Comparison of ENCODE assay signal across 13 cellular contexts in genomic region chr17:81436294-81436849, GRCh38. TPM values are rescaled to one million over a fixed set of nuclear protein-coding genes. Genes with fewer than 3 reads are reported as not detected.
A peak's percentile ranks its signal among the peaks of the same experiment; 100 is the strongest.
DNase-seq lines count a peak whose midpoint lies in the region; TF ChIP-seq lines count a peak whose summit lies in the region.
"Had no signal": no experiment of that assay in that cellular context is flagged by ENCODE, and none has a peak within 500 bp of the region (broad histone marks: within the 10 kb centered on the region; RNA-seq: fewer than 3 reads in every experiment).

No MANE protein-coding gene starts in this region.

- H3K4me3 ChIP-seq in NT2/D1 (ENCODE audit: insufficient read length, low read depth) (no peak overlapping the region), esophagus squamous epithelium (no peak overlapping the region), urinary bladder (ENCODE audit: low read depth, low read length) (no peak overlapping the region)

- no peaks in the 10 kb centered on the region for H3K9me3 ChIP-seq in NT2/D1 (ENCODE audit: insufficient read depth, low read length)
- no peaks in the 10 kb centered on the region for H3K9me3 ChIP-seq in esophagus squamous epithelium

- peak overlapping the region in 1 of 3 experiments; percentile 31 for H3K4me3 Mint-ChIP-seq in nephron
- no peak overlapping the region for H3K4me3 Mint-ChIP-seq in chondrocyte (ENCODE audit: unreplicated experiment)
- H3K4me3 Mint-ChIP-seq: HFFc6; natural killer cell treated with Interleukin-12 subunit alpha and Interleukin-12 subunit beta and Interleukin-15 and Interleukin-18, amount 100 ng/mL, for 72 hours had no signal

- no peaks in the 10 kb centered on the region for H3K36me3 ChIP-seq in NT2/D1 (ENCODE audit: insufficient read depth, insufficient read length, low read length)
- no peaks in the 10 kb centered on the region for H3K36me3 ChIP-seq in esophagus squamous epithelium
- no peaks in the 10 kb centered on the region for H3K36me3 ChIP-seq in urinary bladder (ENCODE audit: insufficient read depth)

- H3K4me1 ChIP-seq in NT2/D1 (ENCODE audit: insufficient read depth, insufficient read length) = peaks cover 41% of the 10 kb centered on the region
- peaks cover 0 to 51% (median 35%) of the 10 kb centered on the region in 3 donors for H3K4me1 ChIP-seq in esophagus squamous epithelium
- H3K4me1 ChIP-seq in urinary bladder (ENCODE audit: insufficient read depth) = no peaks in the 10 kb centered on the region

- intact Hi-C loops in esophagus squamous epithelium (cut with DNase I) = no loop called here

- TF ChIP-seq CTCF in esophagus squamous epithelium (IDR thresholded peaks at IDR 0.05) = no peak
- no peak for TF ChIP-seq CTCF in nephron (IDR thresholded peaks at IDR 0.05; ENCODE audit: unreplicated experiment in 3 of 3)
- TF ChIP-seq CTCF in chondrocyte (IDR thresholded peaks at IDR 0.05) = no peak

- DNase-seq in NT2/D1 (ENCODE audit: low read depth, low spot score) = no peak
- DNase-seq in esophagus squamous epithelium (lab: John Stamatoyannopoulos, UW) = no peak
- DNase-seq in chondrocyte (ENCODE audit: low spot score) = no peak
- DNase-seq in A172 (ENCODE audit: low spot score) = no peak
- no peak for DNase-seq in activated CD4-positive, alpha-beta T cell treated with anti-CD3 and anti-CD28 coated beads, Interleukin-2, amount 50 U/mL, for 4 hours
- DNase-seq: anterior cingulate cortex, DMS153, HFFc6, KG1, NCI-H2171 had no signal

- H3K27ac ChIP-seq in esophagus squamous epithelium (peak overlapping the region; percentile 44 to 89 (median 67)), urinary bladder (ENCODE audit: low read depth) (peak overlapping the region; percentile 27)

- H3K27me3 ChIP-seq in NT2/D1 (ENCODE audit: insufficient read depth, insufficient read length) (no peaks in the 10 kb centered on the region), esophagus squamous epithelium (peaks cover 0 to 5% (median 0%) of the 10 kb centered on the region in 4 donors)

- H3K27ac Mint-ChIP-seq in nephron (peak overlapping the region; percentile 29 to 86 (median 60)), chondrocyte (ENCODE audit: unreplicated experiment) (no peak overlapping the region)
- H3K27ac Mint-ChIP-seq: HFFc6; natural killer cell treated with Interleukin-12 subunit alpha and Interleukin-12 subunit beta and Interleukin-15 and Interleukin-18, amount 100 ng/mL, for 72 hours had no signal

- H3K27me3 Mint-ChIP-seq in nephron (ENCODE audit: low read depth) (no peaks in the 10 kb centered on the region), chondrocyte (ENCODE audit: low read depth) (no peaks in the 10 kb centered on the region)

- H3K9me3 Mint-ChIP-seq in nephron (no peaks in the 10 kb centered on the region), chondrocyte (ENCODE audit: low read depth) (no peaks in the 10 kb centered on the region)
- H3K9me3 Mint-ChIP-seq: HFFc6; natural killer cell treated with Interleukin-12 subunit alpha and Interleukin-12 subunit beta and Interleukin-15 and Interleukin-18, amount 100 ng/mL, for 72 hours had no signal

- peaks cover 11% of the 10 kb centered on the region for H3K4me1 Mint-ChIP-seq in nephron
- peaks cover 26% of the 10 kb centered on the region for H3K4me1 Mint-ChIP-seq in chondrocyte (ENCODE audit: low read depth)

- peak overlapping the region; percentile 42 for H3K9ac ChIP-seq in NT2/D1 (ENCODE audit: insufficient read length, low read depth)

- 68% methylated on average over 13 of the region's 19 CpGs; no CpG with 5 or more reads in 1 of the 2 donors for WGBS in esophagus squamous epithelium, 2 donors
- WGBS in urinary bladder = 43% methylated on average over 19 of the region's 19 CpGs

- no peak for TF ChIP-seq POLR2A in esophagus squamous epithelium (IDR thresholded peaks at IDR 0.05)

- no peaks in the 10 kb centered on the region for H3K36me3 Mint-ChIP-seq in nephron (ENCODE audit: low read depth)
- no peaks in the 10 kb centered on the region for H3K36me3 Mint-ChIP-seq in chondrocyte (ENCODE audit: low read depth)
- H3K36me3 Mint-ChIP-seq: natural killer cell treated with Interleukin-12 subunit alpha and Interleukin-12 subunit beta and Interleukin-15 and Interleukin-18, amount 100 ng/mL, for 72 hours had no signal

RNA-seq across cellular contexts. Expression of gene BAHCC1, which starts 41.1 kb away (rescaled TPM):
- total RNA-seq in esophagus squamous epithelium (10 to 100 TPM in 1 of 4 donors, 1 to 10 TPM in 3; 3.8 to 10.6 (median 5.4) TPM), urinary bladder (10.1 TPM), chondrocyte (20.6 to 32.3 TPM (median 22.7 TPM) in 3 replicates)
- 15.9 TPM for polyA plus RNA-seq in urinary bladder
- 0.95 and 2.0 TPM in 2 replicates for total RNA-seq in A172 (2014; rRNA removed; shearing (Covaris generic))
